Comparison of ENCODE assay signal across 9 cellular contexts in the genomic region with DNA sequence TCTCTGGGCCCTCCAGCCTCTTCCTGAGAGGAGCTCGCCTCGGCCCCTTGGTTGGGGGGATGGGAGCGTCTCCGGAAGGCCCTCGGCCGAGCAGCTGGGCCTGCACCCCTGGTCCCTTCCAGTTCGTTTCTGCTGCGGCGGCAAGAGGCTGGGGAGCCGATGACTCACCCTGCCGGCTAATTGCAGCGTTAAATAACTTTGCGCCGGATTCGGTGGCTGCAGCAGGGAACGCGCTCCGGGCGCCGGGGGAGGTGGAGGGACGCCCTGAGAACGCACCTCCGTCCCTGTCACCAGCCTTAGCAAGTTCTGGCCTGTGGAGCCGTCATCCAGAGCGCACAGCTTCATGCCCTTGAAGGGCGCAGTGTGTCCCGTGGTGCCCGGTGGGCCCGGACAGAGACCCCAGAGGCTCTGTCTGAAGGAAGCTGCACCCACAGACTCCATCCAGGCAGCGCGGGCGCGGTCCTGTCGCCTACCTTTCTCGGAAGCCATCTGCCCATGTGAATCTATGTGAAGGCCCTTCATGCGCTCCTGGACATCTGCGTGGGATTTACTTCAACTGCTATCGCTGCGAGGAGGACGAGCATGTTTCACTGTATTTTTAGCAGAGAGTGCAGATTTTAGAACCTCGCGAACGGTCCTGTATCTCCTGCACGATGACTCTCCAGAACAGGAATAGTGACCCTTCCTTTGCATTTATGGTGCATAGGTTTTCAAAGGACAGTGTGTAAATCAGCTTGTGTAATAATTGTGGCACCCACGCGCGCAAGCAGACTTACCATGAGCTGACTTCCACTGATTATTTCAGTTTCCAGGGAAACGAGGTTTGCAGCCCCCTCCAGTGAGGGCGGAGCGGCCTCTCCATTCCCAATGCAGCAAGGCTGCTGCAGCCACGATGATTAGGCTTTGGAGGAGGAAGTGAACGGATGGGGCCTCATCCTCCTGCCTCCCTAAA. TPM values are rescaled to one million over a fixed set of nuclear protein-coding genes. Genes with fewer than 3 reads are reported as not detected.
DNase-seq lines count a peak whose midpoint lies in the region; ATAC-seq and TF ChIP-seq lines count a peak whose summit lies in the region.
"Had no signal": no experiment of that assay in that cellular context is flagged by ENCODE, and none has a peak within 500 bp of the region (broad histone marks: within the 10 kb centered on the region; RNA-seq: fewer than 3 reads in every experiment).

No MANE protein-coding gene starts in this region.

- no peak for TF ChIP-seq CTCF in neural cell (IDR thresholded peaks at IDR 0.05; ENCODE audit: poor library complexity, severe bottlenecking)

- no peaks in the 10 kb centered on the region for H3K36me3 ChIP-seq in neural cell (ENCODE audit: insufficient read depth, low read length)
- H3K36me3 ChIP-seq: left lung had no signal

- peak overlapping the region; percentile 41 for H2AFZ ChIP-seq in neural cell (ENCODE audit: low read depth, low read length)

- ATAC-seq in HG02610 (IDR thresholded peaks at IDR 0.05; ENCODE audit: unreplicated experiment) (no peak), GM18511 (IDR thresholded peaks at IDR 0.05; ENCODE audit: unreplicated experiment) (no peak)
- ATAC-seq: left lung had no signal

- peak overlapping the region; percentile 83 for H3K4me2 ChIP-seq in neural cell (ENCODE audit: low read length)

- peak overlapping the region; percentile 87 for H3K27ac ChIP-seq in neural cell (ENCODE audit: low read length)
- H3K27ac ChIP-seq: left lung had no signal

- H3K9me3 ChIP-seq in neural cell (ENCODE audit: low read length) = peaks cover 9% of the 10 kb centered on the region
- H3K9me3 ChIP-seq: left lung had no signal

- peak overlapping the region; percentile 78 for H3K9ac ChIP-seq in neural cell (ENCODE audit: low read length)

- no peak for TF ChIP-seq EP300 in neural cell (conservative IDR thresholded peaks at IDR 0.05; ENCODE audit: poor library complexity, severe bottlenecking)

- H3K4me3 ChIP-seq in neural cell (ENCODE audit: low read length) = peak overlapping the region; percentile 89
- H3K4me3 ChIP-seq: left lung had no signal

- peak; percentile 90 for DNase-seq in DMS53 (lab: John Stamatoyannopoulos, UW)
- DNase-seq in Kasumi-1 (lab: John Stamatoyannopoulos, UW) = peak; percentile 81 to 85
- DNase-seq in cerebellum (ENCODE audit: low spot score) = peak; percentile 36
- DNase-seq in OCI-M1 (lab: John Stamatoyannopoulos, UW) = no peak
- DNase-seq in NCI-H2107 (lab: John Stamatoyannopoulos, UW) = no peak

- peaks cover 33% of the 10 kb centered on the region for H3K27me3 ChIP-seq in neural cell (ENCODE audit: insufficient read depth, low read depth, low read length)

- H3F3A ChIP-seq in neural cell (ENCODE audit: insufficient read depth, low read length, poor library complexity, severe bottlenecking) = peaks cover 2% of the 10 kb centered on the region

- no peaks in the 10 kb centered on the region for H3K9me2 ChIP-seq in neural cell (ENCODE audit: insufficient read depth, low read length)

- H4K20me1 ChIP-seq in neural cell (ENCODE audit: insufficient read depth) = no peaks in the 10 kb centered on the region

- no peak for TF ChIP-seq RAD21 in neural cell (conservative IDR thresholded peaks at IDR 0.05)

- no peaks in the 10 kb centered on the region for H3K79me2 ChIP-seq in neural cell (replicated peaks; ENCODE audit: insufficient read depth, low read length)

TF ChIP-seq in neural cell, 6 proteins besides CTCF, POLR2A, EP300 and RAD21:
- TF ChIP-seq TAF1 (IDR thresholded peaks at IDR 0.05; ENCODE audit: low read depth) (peak; percentile 23), EZH2 (IDR thresholded peaks at IDR 0.05; ENCODE audit: borderline replicate concordance, insufficient read depth, low read length, poor library complexity, severe bottlenecking) (no peak), MXI1 (conservative IDR thresholded peaks at IDR 0.05; ENCODE audit: poor library complexity, severe bottlenecking) (peak; percentile 74), POLR2AphosphoS5 (IDR thresholded peaks at IDR 0.05) (no peak), SMC3 (conservative IDR thresholded peaks at IDR 0.05; ENCODE audit: poor library complexity) (peak; percentile 27)
- TF ChIP-seq, protein P1, sequence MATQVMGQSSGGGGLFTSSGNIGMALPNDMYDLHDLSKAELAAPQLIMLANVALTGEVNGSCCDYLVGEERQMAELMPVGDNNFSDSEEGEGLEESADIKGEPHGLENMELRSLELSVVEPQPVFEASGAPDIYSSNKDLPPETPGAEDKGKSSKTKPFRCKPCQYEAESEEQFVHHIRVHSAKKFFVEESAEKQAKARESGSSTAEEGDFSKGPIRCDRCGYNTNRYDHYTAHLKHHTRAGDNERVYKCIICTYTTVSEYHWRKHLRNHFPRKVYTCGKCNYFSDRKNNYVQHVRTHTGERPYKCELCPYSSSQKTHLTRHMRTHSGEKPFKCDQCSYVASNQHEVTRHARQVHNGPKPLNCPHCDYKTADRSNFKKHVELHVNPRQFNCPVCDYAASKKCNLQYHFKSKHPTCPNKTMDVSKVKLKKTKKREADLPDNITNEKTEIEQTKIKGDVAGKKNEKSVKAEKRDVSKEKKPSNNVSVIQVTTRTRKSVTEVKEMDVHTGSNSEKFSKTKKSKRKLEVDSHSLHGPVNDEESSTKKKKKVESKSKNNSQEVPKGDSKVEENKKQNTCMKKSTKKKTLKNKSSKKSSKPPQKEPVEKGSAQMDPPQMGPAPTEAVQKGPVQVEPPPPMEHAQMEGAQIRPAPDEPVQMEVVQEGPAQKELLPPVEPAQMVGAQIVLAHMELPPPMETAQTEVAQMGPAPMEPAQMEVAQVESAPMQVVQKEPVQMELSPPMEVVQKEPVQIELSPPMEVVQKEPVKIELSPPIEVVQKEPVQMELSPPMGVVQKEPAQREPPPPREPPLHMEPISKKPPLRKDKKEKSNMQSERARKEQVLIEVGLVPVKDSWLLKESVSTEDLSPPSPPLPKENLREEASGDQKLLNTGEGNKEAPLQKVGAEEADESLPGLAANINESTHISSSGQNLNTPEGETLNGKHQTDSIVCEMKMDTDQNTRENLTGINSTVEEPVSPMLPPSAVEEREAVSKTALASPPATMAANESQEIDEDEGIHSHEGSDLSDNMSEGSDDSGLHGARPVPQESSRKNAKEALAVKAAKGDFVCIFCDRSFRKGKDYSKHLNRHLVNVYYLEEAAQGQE (IDR thresholded peaks at IDR 0.05; ENCODE audit: borderline replicate concordance) = no peak

RNA-seq across cellular contexts. Expression of a gene that starts 1.7 kb away (rescaled TPM):
- total RNA-seq in cerebellum = 4.4 TPM
- polyA plus RNA-seq in neural cell = 16.0 and 20.4 TPM in 2 replicates
- polyA minus RNA-seq in neural cell = 20.7 and 21.4 TPM in 2 replicates
- total RNA-seq: left lung had no signal

RNA-seq across cellular contexts. Expression of a gene that starts 47.6 kb away (rescaled TPM):
- total RNA-seq in cerebellum = 4.8 TPM
- polyA plus RNA-seq in neural cell = 3.2 and 6.1 TPM in 2 replicates
- polyA minus RNA-seq in neural cell = 0.24 and 1.3 TPM in 2 replicates

Comparison
In these comparisons a context has a peak if more than half of its experiments do, and no peak if none do; other contexts are left out.
1. DNase-seq: peak in DMS53 (single experiment), Kasumi-1 (2 of 2) and cerebellum (single experiment); none in OCI-M1 (single experiment) and NCI-H2107 (single experiment).